In the genomic region with DNA sequence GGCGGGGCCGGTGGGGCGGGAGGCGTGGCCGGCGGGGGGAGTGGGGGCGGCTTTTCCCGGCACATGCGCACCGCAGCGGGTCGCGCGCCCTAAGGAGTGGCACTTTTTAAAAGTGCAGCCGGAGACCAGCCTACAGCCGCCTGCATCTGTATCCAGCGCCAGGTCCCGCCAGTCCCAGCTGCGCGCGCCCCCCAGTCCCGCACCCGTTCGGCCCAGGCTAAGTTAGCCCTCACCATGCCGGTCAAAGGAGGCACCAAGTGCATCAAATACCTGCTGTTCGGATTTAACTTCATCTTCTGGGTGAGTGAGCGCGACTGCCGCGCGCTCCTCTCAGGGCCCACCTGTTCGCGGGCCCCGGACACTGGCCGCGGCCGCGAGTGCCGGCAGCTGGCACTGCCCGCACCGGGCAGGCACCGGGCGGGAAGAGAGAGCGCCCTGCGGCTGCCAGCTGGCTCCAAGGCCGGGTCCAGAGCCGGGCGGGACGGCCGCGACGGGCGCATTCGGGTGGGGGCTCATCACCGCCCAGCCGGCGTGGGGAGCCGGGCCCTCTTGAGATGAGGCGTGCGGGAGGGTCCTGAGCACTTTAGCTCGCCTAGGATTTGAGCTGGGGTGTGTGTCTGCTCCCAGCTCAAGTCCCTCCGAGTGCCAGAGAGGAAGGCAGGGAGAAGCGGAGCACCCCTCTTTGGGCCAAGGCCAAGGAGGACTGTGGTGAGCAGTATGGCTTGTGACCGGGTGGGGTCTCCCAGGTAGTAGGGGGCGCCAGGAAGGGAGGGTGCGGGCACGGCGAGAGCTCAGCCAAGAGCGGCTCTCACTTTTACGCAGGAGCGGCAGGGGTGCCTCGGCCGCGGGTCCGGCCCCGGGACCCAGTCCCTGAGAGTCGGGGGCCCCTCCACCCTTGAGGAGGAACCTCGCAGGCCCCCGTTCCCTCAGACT, we compare ENCODE assay signal across 8 cellular contexts. TPM values are rescaled to one million over a fixed set of nuclear protein-coding genes. Genes with fewer than 3 reads are reported as not detected.
DNase-seq lines count a peak whose midpoint lies in the region; ATAC-seq, FAIRE-seq and TF ChIP-seq lines count a peak whose summit lies in the region.

A gene with protein sequence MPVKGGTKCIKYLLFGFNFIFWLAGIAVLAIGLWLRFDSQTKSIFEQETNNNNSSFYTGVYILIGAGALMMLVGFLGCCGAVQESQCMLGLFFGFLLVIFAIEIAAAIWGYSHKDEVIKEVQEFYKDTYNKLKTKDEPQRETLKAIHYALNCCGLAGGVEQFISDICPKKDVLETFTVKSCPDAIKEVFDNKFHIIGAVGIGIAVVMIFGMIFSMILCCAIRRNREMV (plus strand): TSS at position 135 of the 933 bp plus-strand sequence. CDS start 100 bp downstream, at position 235.

- H3K36me3 ChIP-seq in pancreas: no peaks in the 10 kb centered on the region

- no peak for FAIRE-seq in pancreas (lab: Jason Lieb, UNC)

- no peak for TF ChIP-seq CTCF in GM12864 (IDR thresholded peaks at IDR 0.05; ENCODE audit: low read depth, low read length, missing control alignments)
- no peak for TF ChIP-seq CTCF in pancreas (IDR thresholded peaks at IDR 0.05)

- H3K4me3 ChIP-seq in GM12864 (ENCODE audit: low read depth, low read length) (peak within 1 kb of the TSS; percentile 51), pancreas (peak within 1 kb of the TSS; percentile 78 to 96 (median 88))

- no peaks in the 10 kb centered on the region for H3K9me3 ChIP-seq in pancreas

- no peaks in the 10 kb centered on the region for H3K9me3 Mint-ChIP-seq in activated naive CD8-positive, alpha-beta T cell treated with anti-CD3 and anti-CD28 coated beads, Interleukin-2, amount 10 ng/mL, durations not matched to agents 7 days and 5 days

- ATAC-seq in activated naive CD8-positive, alpha-beta T cell treated with anti-CD3 and anti-CD28 coated beads, Interleukin-2, amount 10 ng/mL, durations not matched to agents 7 days and 5 days (ENCODE audit: low read depth): peak; percentile 58
- ATAC-seq in pancreas: peak; percentile 74 to 79 (median 76)
- no peak for ATAC-seq in GM18909 (IDR thresholded peaks at IDR 0.05; ENCODE audit: poor library complexity, unreplicated experiment)
- ATAC-seq in GM18498 (IDR thresholded peaks at IDR 0.05; ENCODE audit: unreplicated experiment): no peak
- no peak for ATAC-seq in GM19023 (IDR thresholded peaks at IDR 0.05; ENCODE audit: unreplicated experiment)

- intact Hi-C loops in cardiac septum (cut with DNase I) (no loop called here), pancreas (cut with DNase I) (no loop called here)

- peaks cover 37% of the 10 kb centered on the region for H3K27me3 Mint-ChIP-seq in activated naive CD8-positive, alpha-beta T cell treated with anti-CD3 and anti-CD28 coated beads, Interleukin-2, amount 10 ng/mL, durations not matched to agents 7 days and 5 days

- H3K4me1 ChIP-seq in pancreas: peaks cover 0 to 27% (median 4%) of the 10 kb centered on the region in 3 donors

- peak within 1 kb of the TSS; percentile 15 for H3K27ac Mint-ChIP-seq in activated naive CD8-positive, alpha-beta T cell treated with anti-CD3 and anti-CD28 coated beads, Interleukin-2, amount 10 ng/mL, durations not matched to agents 7 days and 5 days

- no peaks in the 10 kb centered on the region for H3K36me3 Mint-ChIP-seq in activated naive CD8-positive, alpha-beta T cell treated with anti-CD3 and anti-CD28 coated beads, Interleukin-2, amount 10 ng/mL, durations not matched to agents 7 days and 5 days

- no peaks in the 10 kb centered on the region for H3K27me3 ChIP-seq in pancreas

- WGBS in pancreas, 2 donors: 1% methylated on average over 51 to 77 of the region's 79 CpGs

- H3K4me1 Mint-ChIP-seq in activated naive CD8-positive, alpha-beta T cell treated with anti-CD3 and anti-CD28 coated beads, Interleukin-2, amount 10 ng/mL, durations not matched to agents 7 days and 5 days: peaks cover 12% of the 10 kb centered on the region

- DNase-seq in GM12864 (ENCODE audit: low read depth) (no peak), NCI-H774 (lab: John Stamatoyannopoulos, UW) (peak; percentile 62), cardiac septum (ENCODE audit: low spot score) (no peak), pancreas (peak; percentile 70 to 89 (median 81))
- DNase-seq in activated naive CD8-positive, alpha-beta T cell treated with anti-CD3 and anti-CD28 coated beads, Interleukin-2, amount 10 ng/mL, durations not matched to agents 7 days and 5 days: peak; percentile 49

- H3K4me3 Mint-ChIP-seq in activated naive CD8-positive, alpha-beta T cell treated with anti-CD3 and anti-CD28 coated beads, Interleukin-2, amount 10 ng/mL, durations not matched to agents 7 days and 5 days: peak within 1 kb of the TSS; percentile 66

- POLR2A ChIA-PET in activated naive CD8-positive, alpha-beta T cell treated with anti-CD3 and anti-CD28 coated beads, Interleukin-2, amount 10 ng/mL, durations not matched to agents 7 days and 5 days (lab: Charles Lee): interaction anchor here (1.0 to 1.3 kb wide), 2 partner anchors 9 to 17 kb away, joined by 3 read pairs; no protein-coding TSS in a partner anchor

- peak within 1 kb of the TSS; percentile 52 to 75 (median 69) for H3K27ac ChIP-seq in pancreas

RNA-seq across cellular contexts. Expression of the gene that starts here (rescaled TPM):
- total RNA-seq in activated naive CD8-positive, alpha-beta T cell treated with anti-CD3 and anti-CD28 coated beads, Interleukin-2, amount 10 ng/mL, durations not matched to agents 7 days and 5 days: 10 to 100 TPM in 1 of 2 experiments, 1 to 10 TPM in 1; 8.8 to 14.0 TPM
- total RNA-seq in cardiac septum (70.2 TPM), pancreas (100 to 1,000 TPM in 1 of 6 donors, 10 to 100 TPM in 5; 28.6 to 108 (median 33.8) TPM)
- 10 to 100 TPM; 25.1 to 85.6 TPM for polyA plus RNA-seq in pancreas

Comparison
In these comparisons a context has a peak if more than half of its experiments do, and no peak if none do; other contexts are left out.
1. DNase-seq: peak in NCI-H774 (single experiment), activated naive CD8-positive, alpha-beta T cell treated with anti-CD3 and anti-CD28 coated beads, Interleukin-2, amount 10 ng/mL, durations not matched to agents 7 days and 5 days (single experiment) and pancreas (6 of 6); none in GM12864 (single experiment) and cardiac septum (single experiment).
2. ATAC-seq: peak in activated naive CD8-positive, alpha-beta T cell treated with anti-CD3 and anti-CD28 coated beads, Interleukin-2, amount 10 ng/mL, durations not matched to agents 7 days and 5 days (single experiment) and pancreas (4 of 4); none in GM18909 (single experiment), GM18498 (single experiment) and GM19023 (single experiment).